ENCODE assay signal across 8 cellular contexts in genomic region chr11:59560702-59561469, GRCh38. TPM values are rescaled to one million over a fixed set of nuclear protein-coding genes. Genes with fewer than 3 reads are reported as not detected.
DNase-seq lines count a peak whose midpoint lies in the region; ATAC-seq and TF ChIP-seq lines count a peak whose summit lies in the region.

No MANE protein-coding gene starts in this region.

- peak overlapping the region; percentile 95 for H3K27ac Mint-ChIP-seq in neural crest cell (ENCODE audit: unreplicated experiment)
- H3K27ac Mint-ChIP-seq in stimulated activated naive CD8-positive, alpha-beta T cell treated with anti-CD3 and anti-CD28 coated beads, Interleukin-15, amount 100 ng/mL, for 72 hours: peak overlapping the region; percentile 95 to 100

- CTCF ChIA-PET in RWPE1 (lab: Yijun Ruan, JAX): no interaction called here

- peak overlapping the region; percentile 94 for H3K4me2 ChIP-seq in Karpas-422 (ENCODE audit: low read depth, low read length, poor library complexity, severe bottlenecking)

- no peaks in the 10 kb centered on the region for H3K36me3 ChIP-seq in Karpas-422 (ENCODE audit: insufficient read depth, low read length)

- no peaks in the 10 kb centered on the region for H3K9me3 ChIP-seq in Karpas-422 (ENCODE audit: low read length)

- no peaks in the 10 kb centered on the region for H3K27me3 ChIP-seq in Karpas-422 (ENCODE audit: low read length)

- H4K20me1 ChIP-seq in Karpas-422 (ENCODE audit: insufficient read depth, low read depth, low read length): no peaks in the 10 kb centered on the region

- H3K79me2 ChIP-seq in Karpas-422 (ENCODE audit: low read length): no peaks in the 10 kb centered on the region

- POLR2A ChIA-PET in RWPE1 (lab: Yijun Ruan, JAX; ENCODE audit: low non-redundant PET): interaction anchor here (0.7 kb wide), 1 partner anchor 108 kb away, joined by 3 read pairs; the partner anchor contains the start of gene PATL1

- H3K4me3 ChIP-seq in Karpas-422 (ENCODE audit: low read length) (peak overlapping the region; percentile 87), foreskin fibroblast (ENCODE audit: low read depth in 1 of 2, low read length in 2 of 2) (peak overlapping the region; percentile 67 to 100)

- ATAC-seq in GM21723 (IDR thresholded peaks at IDR 0.05; ENCODE audit: unreplicated experiment): peak; percentile 53
- peak; percentile 56 for ATAC-seq in stimulated activated naive CD8-positive, alpha-beta T cell treated with anti-CD3 and anti-CD28 coated beads, Interleukin-15, amount 100 ng/mL, for 72 hours

- TF ChIP-seq CTCF in RWPE1 (conservative IDR thresholded peaks at IDR 0.05; ENCODE audit: low read depth) (no peak), foreskin fibroblast (IDR thresholded peaks at IDR 0.05; ENCODE audit: low read depth, low read length) (no peak), neural crest cell (conservative IDR thresholded peaks at IDR 0.05) (no peak)

- H3K9me3 Mint-ChIP-seq in neural crest cell: peaks cover 2% of the 10 kb centered on the region
- H3K9me3 Mint-ChIP-seq in stimulated activated naive CD8-positive, alpha-beta T cell treated with anti-CD3 and anti-CD28 coated beads, Interleukin-15, amount 100 ng/mL, for 72 hours: no peaks in the 10 kb centered on the region

- H3K27me3 Mint-ChIP-seq in neural crest cell (ENCODE audit: low read depth): peaks cover 43% of the 10 kb centered on the region
- H3K27me3 Mint-ChIP-seq in stimulated activated naive CD8-positive, alpha-beta T cell treated with anti-CD3 and anti-CD28 coated beads, Interleukin-15, amount 100 ng/mL, for 72 hours: no peaks in the 10 kb centered on the region

- no peaks in the 10 kb centered on the region for H3K9me2 ChIP-seq in Karpas-422 (replicated peaks; ENCODE audit: insufficient read depth, low read length)

- H3K4me3 Mint-ChIP-seq in neural crest cell: peak overlapping the region; percentile 99
- H3K4me3 Mint-ChIP-seq in stimulated activated naive CD8-positive, alpha-beta T cell treated with anti-CD3 and anti-CD28 coated beads, Interleukin-15, amount 100 ng/mL, for 72 hours: peak overlapping the region; percentile 67 to 92

- peaks cover 8% of the 10 kb centered on the region for H3K36me3 Mint-ChIP-seq in neural crest cell (ENCODE audit: low read depth)

- peak overlapping the region; percentile 99 for H2AFZ ChIP-seq in Karpas-422 (ENCODE audit: low read length)

- DNase-seq in DMS153 treated with DMSO at 0.1 percent for 48 hours (lab: John Stamatoyannopoulos, UW; ENCODE audit: unreplicated experiment): peak; percentile 80
- peak; percentile 93 for DNase-seq in Karpas-422
- DNase-seq in RWPE1 (ENCODE audit: low spot score): peak; percentile 86
- peak; percentile 63 for DNase-seq in activated gamma-delta T cell (lab: John Stamatoyannopoulos, UW)
- DNase-seq in foreskin fibroblast: peak; percentile 79 to 93
- DNase-seq in neural crest cell (ENCODE audit: low read depth, low spot score): peak; percentile 67
- peak; percentile 70 to 76 for DNase-seq in stimulated activated naive CD8-positive, alpha-beta T cell treated with anti-CD3 and anti-CD28 coated beads, Interleukin-15, amount 100 ng/mL, for 72 hours

- peak overlapping the region; percentile 83 for H3K9ac ChIP-seq in Karpas-422 (ENCODE audit: low read length)

- 0 out of 2 replicates have a peak overlapping the region, but pooled peaks have one; percentile 22 for H3K27ac ChIP-seq in Karpas-422 (ENCODE audit: low read length)
- H3K27ac ChIP-seq in RWPE1: peak overlapping the region; percentile 95

- peaks cover 38% of the 10 kb centered on the region for H3K4me1 ChIP-seq in Karpas-422 (ENCODE audit: low read length)

- H3K4me1 Mint-ChIP-seq in neural crest cell: peaks cover 42% of the 10 kb centered on the region
- H3K4me1 Mint-ChIP-seq in stimulated activated naive CD8-positive, alpha-beta T cell treated with anti-CD3 and anti-CD28 coated beads, Interleukin-15, amount 100 ng/mL, for 72 hours: peaks cover 74% of the 10 kb centered on the region

RNA-seq across cellular contexts. Expression of gene OR4D9, which starts 49.5 kb away (rescaled TPM):
- 0.18 TPM in 1 of 2 replicates, not detected in the other for total RNA-seq in Karpas-422 (2014; rRNA removed; shearing (Covaris generic); ENCODE audit: low replicate concordance)
- not detected in 2 replicates for total RNA-seq in neural crest cell

RNA-seq across cellular contexts. Expression of gene OSBP, which starts 54.7 kb away (rescaled TPM):
- total RNA-seq in Karpas-422 (2014; rRNA removed; shearing (Covaris generic); ENCODE audit: low replicate concordance): 17.2 and 29.7 TPM in 2 replicates
- total RNA-seq in neural crest cell: 30.0 and 30.5 TPM in 2 replicates

RNA-seq across cellular contexts. Expression of gene OR4D11, which starts 57.5 kb away (rescaled TPM):
- total RNA-seq in Karpas-422 (2014; rRNA removed; shearing (Covaris generic); ENCODE audit: low replicate concordance): not detected in 2 replicates
- total RNA-seq in neural crest cell: not detected in 2 replicates

Comparison
In these comparisons a context has a peak if more than half of its experiments do, and no peak if none do; other contexts are left out.
1. Peak in every context shown above with its lines: DNase-seq, ATAC-seq, H3K4me3 ChIP-seq and H3K27ac ChIP-seq.